18 cellular contexts compared by ENCODE assay signal in genomic region chr2:100625731-100626130, GRCh38.
"Had no signal": no experiment of that assay in that cellular context is flagged by ENCODE, and none has a peak within 500 bp of the region (broad histone marks: within the 10 kb centered on the region; RNA-seq: fewer than 3 reads in every experiment).

No MANE protein-coding gene starts in this region.

- H3K4me1 ChIP-seq: parathyroid adenoma, upper lobe of right lung had no signal

- H3K36me3 ChIP-seq: neutrophil, spleen, thoracic aorta, upper lobe of right lung had no signal

- ATAC-seq: activated CD4-positive, CD25-positive, alpha-beta regulatory T cell treated with anti-CD3 and anti-CD28 coated beads, Interleukin-2, amount 50 U/mL, for 24 hours; activated CD8-positive, alpha-beta T cell treated with anti-CD3 and anti-CD28 coated beads, Interleukin-2, amount 10 ng/mL, durations not matched to agents 7 days and 5 days; activated naive CD4-positive, alpha-beta T cell treated with anti-CD3 and anti-CD28 coated beads, Interleukin-2, amount 50 U/mL, for 72 hours; left cardiac atrium; naive thymus-derived CD8-positive, alpha-beta T cell; stimulated activated naive B cell treated with anti-CD40 and anti-IgM and Interleukin-4, amounts not matched to agents 10 μg/mL and 1 μg/mL and 100 μg/mL, for 72 hours; upper lobe of right lung had no signal

- H3K27ac ChIP-seq: hepatocyte, neutrophil, parathyroid adenoma, spleen, thoracic aorta, upper lobe of right lung had no signal

- DNase-seq: activated CD4-positive, alpha-beta T cell treated with anti-CD3 and anti-CD28 coated beads, Interleukin-2, amount 10 ng/mL, durations not matched to agents 7 days and 5 days; activated CD8-positive, alpha-beta T cell treated with anti-CD3 and anti-CD28 coated beads, Interleukin-2, amount 10 ng/mL, durations not matched to agents 7 days and 5 days; activated gamma-delta T cell treated with Interleukin-2 at 50 U/mL for 16 hours; effector CD8-positive, alpha-beta T cell; foreskin fibroblast; left cardiac atrium; mesenchymal stem cell; naive thymus-derived CD8-positive, alpha-beta T cell; spleen; stimulated activated CD4-positive, alpha-beta T cell treated with anti-CD3 and anti-CD28 coated beads, Interleukin-4, amount 100 ng/mL, for 4 hours; stimulated activated naive B cell treated with anti-CD40 and anti-IgM and Interleukin-4, amounts not matched to agents 10 μg/mL and 1 μg/mL and 100 μg/mL, for 72 hours; upper lobe of right lung had no signal

- H3K9me3 ChIP-seq: neutrophil, thoracic aorta, upper lobe of right lung had no signal

- H3K4me3 ChIP-seq: hepatocyte, spleen, thoracic aorta, upper lobe of right lung had no signal

- H3K27me3 ChIP-seq: neutrophil, upper lobe of right lung had no signal
